9 cellular contexts compared by ENCODE assay signal in genomic region chr1:31787261-31787660, GRCh38. TPM values are rescaled to one million over a fixed set of nuclear protein-coding genes. Genes with fewer than 3 reads are reported as not detected.
DNase-seq lines count a peak whose midpoint lies in the region; ATAC-seq and TF ChIP-seq lines count a peak whose summit lies in the region.
"Had no signal": no experiment of that assay in that cellular context is flagged by ENCODE, and none has a peak within 500 bp of the region (broad histone marks: within the 10 kb centered on the region; RNA-seq: fewer than 3 reads in every experiment).

No MANE protein-coding gene starts in this region.

- H3K36me3 Mint-ChIP-seq in WTC11, result no peaks in the 10 kb centered on the region

- ATAC-seq in stimulated activated naive CD8-positive, alpha-beta T cell treated with anti-CD3 and anti-CD28 coated beads, Interleukin-15, amount 100 ng/mL, for 72 hours, result no peak
- no peak for ATAC-seq in stimulated activated naive CD8-positive, alpha-beta T cell treated with anti-CD3 and anti-CD28 coated beads, Interleukin-15, Interleukin-2, amounts not matched to agents 100 U/mL and 50 U/mL, for 24 hours
- ATAC-seq in WTC11 (no peak), lower lobe of right lung (no peak), aorta (ENCODE audit: low FRiP score) (no peak), HG03565 (IDR thresholded peaks at IDR 0.05; ENCODE audit: unreplicated experiment) (no peak)

- H3K9me3 ChIP-seq in lower lobe of right lung, result no peaks in the 10 kb centered on the region
- no peaks in the 10 kb centered on the region for H3K9me3 ChIP-seq in aorta (ENCODE audit: control insufficient read depth, low read length)
- H3K9me3 ChIP-seq: transverse colon had no signal

- TF ChIP-seq CTCF in WTC11 (IDR thresholded peaks at IDR 0.05) (no peak), lower lobe of right lung (IDR thresholded peaks at IDR 0.05) (no peak)

- H3K9me3 Mint-ChIP-seq in stimulated activated naive CD8-positive, alpha-beta T cell treated with anti-CD3 and anti-CD28 coated beads, Interleukin-15, amount 100 ng/mL, for 72 hours, result no peaks in the 10 kb centered on the region
- no peaks in the 10 kb centered on the region for H3K9me3 Mint-ChIP-seq in WTC11

- H3K27me3 Mint-ChIP-seq in stimulated activated naive CD8-positive, alpha-beta T cell treated with anti-CD3 and anti-CD28 coated beads, Interleukin-15, amount 100 ng/mL, for 72 hours, result no peaks in the 10 kb centered on the region
- no peaks in the 10 kb centered on the region for H3K27me3 Mint-ChIP-seq in WTC11 (ENCODE audit: low read depth)

- H3K4me1 ChIP-seq in lower lobe of right lung (peaks cover 1% of the 10 kb centered on the region), aorta (ENCODE audit: control insufficient read depth in 1 of 2, insufficient read depth in 2 of 2, low read length in 2 of 2) (no peaks in the 10 kb centered on the region)

- POLR2A ChIA-PET in WTC11 (lab: Charles Lee), result no interaction called here

- intact Hi-C loops in lower lobe of right lung (cut with DNase I), result no loop called here
- intact Hi-C loops in aorta (cut with DNase I), result loop anchor here (5.0 to 10.0 kb wide), 3 partner anchors 40 to 222 kb away; no protein-coding TSS in a partner anchor

- peak overlapping the region; percentile 83 to 88 for H3K4me3 Mint-ChIP-seq in stimulated activated naive CD8-positive, alpha-beta T cell treated with anti-CD3 and anti-CD28 coated beads, Interleukin-15, amount 100 ng/mL, for 72 hours
- H3K4me3 Mint-ChIP-seq in WTC11, result peak overlapping the region; percentile 83

- H3K27ac Mint-ChIP-seq in stimulated activated naive CD8-positive, alpha-beta T cell treated with anti-CD3 and anti-CD28 coated beads, Interleukin-15, amount 100 ng/mL, for 72 hours, result no peak overlapping the region
- H3K27ac Mint-ChIP-seq in WTC11, result no peak overlapping the region; the same call in 1 of the 2 replicates

- H3K4me1 Mint-ChIP-seq in stimulated activated naive CD8-positive, alpha-beta T cell treated with anti-CD3 and anti-CD28 coated beads, Interleukin-15, amount 100 ng/mL, for 72 hours, result peaks cover 25% of the 10 kb centered on the region
- H3K4me1 Mint-ChIP-seq in WTC11, result peaks cover 22% of the 10 kb centered on the region

- CTCF ChIA-PET in WTC11 (lab: Charles Lee), result interaction anchor here (0.9 to 4.7 kb wide), 5 partner anchors 9 to 73 kb away, joined by 3 to 282 read pairs (median 64); partner anchors contain the start of gene ADGRB2

- 74 to 80% methylated on average over 3 of the region's 3 CpGs for WGBS in aorta, 2 donors

- H3K27ac ChIP-seq in lower lobe of right lung, result no peak overlapping the region
- H3K27ac ChIP-seq in aorta (ENCODE audit: low read depth in 1 of 2, low read length in 2 of 2), result no peak overlapping the region

- no peak overlapping the region for H3K4me3 ChIP-seq in lower lobe of right lung
- H3K4me3 ChIP-seq in aorta (ENCODE audit: low read length in 2 of 2), result no peak overlapping the region

- H3K27me3 ChIP-seq in lower lobe of right lung (ENCODE audit: low read depth) (no peaks in the 10 kb centered on the region), aorta (ENCODE audit: control insufficient read depth in 1 of 2, insufficient read depth in 2 of 2, low read length in 1 of 2) (no peaks in the 10 kb centered on the region)
- H3K27me3 ChIP-seq: transverse colon had no signal

- H3K36me3 ChIP-seq in lower lobe of right lung (no peaks in the 10 kb centered on the region), aorta (ENCODE audit: control insufficient read depth in 1 of 2, insufficient read depth in 2 of 2, low read length in 1 of 2) (no peaks in the 10 kb centered on the region)
- H3K36me3 ChIP-seq: transverse colon had no signal

- DNase-seq in stimulated activated naive CD8-positive, alpha-beta T cell treated with anti-CD3 and anti-CD28 coated beads, Interleukin-15, amount 100 ng/mL, for 72 hours, result no peak
- no peak for DNase-seq in stimulated activated naive CD8-positive, alpha-beta T cell treated with anti-CD3 and anti-CD28 coated beads, Interleukin-15, Interleukin-2, amounts not matched to agents 100 U/mL and 50 U/mL, for 24 hours
- DNase-seq in WTC11 (ENCODE audit: low spot score) (peak; percentile 5), lower lobe of right lung (peak; percentile 20), aorta (peak; percentile 34 to 61), NCI-H82 (lab: John Stamatoyannopoulos, UW) (no peak), NCI-H2227 treated with DMSO at 0.1 percent for 48 hours (lab: John Stamatoyannopoulos, UW) (no peak)

TF ChIP-seq in WTC11, 78 proteins besides CTCF, POLR2A, EP300 and RAD21:
- TF ChIP-seq ZNF671 (CRISPR knock-in tag; IDR thresholded peaks at IDR 0.05), result no peak
- TF ChIP-seq PRDM15 (CRISPR knock-in tag; IDR thresholded peaks at IDR 0.05), result no peak
- TF ChIP-seq ZNF423 (CRISPR knock-in tag; IDR thresholded peaks at IDR 0.05), result no peak
- TF ChIP-seq GABPB1 (CRISPR knock-in tag; IDR thresholded peaks at IDR 0.05), result no peak
- no peak for TF ChIP-seq ZSCAN18 (CRISPR knock-in tag; IDR thresholded peaks at IDR 0.05)
- TF ChIP-seq ZNF121 (CRISPR knock-in tag; IDR thresholded peaks at IDR 0.05), result no peak
- no peak for TF ChIP-seq IRF1 (CRISPR knock-in tag; IDR thresholded peaks at IDR 0.05)
- TF ChIP-seq ZNF396 (CRISPR knock-in tag; IDR thresholded peaks at IDR 0.05; ENCODE audit: borderline replicate concordance), result no peak

RNA-seq across cellular contexts. Expression of gene ADGRB2, which starts 23.1 kb away (rescaled TPM):
- total RNA-seq in WTC11 (2021) (29.6 to 39.3 TPM (median 30.1 TPM) in 3 replicates), lower lobe of right lung (1.1 TPM), aorta (1 to 10 TPM; 1.8 to 4.6 TPM)
- polyA plus RNA-seq in aorta, result 1 to 10 TPM; 1.8 to 2.4 TPM

RNA-seq across cellular contexts. Expression of gene SPOCD1, which starts 28.6 kb away (rescaled TPM):
- 3.0 to 4.9 TPM (median 3.7 TPM) in 3 replicates for total RNA-seq in WTC11 (2021)
- total RNA-seq in lower lobe of right lung, result 21.6 TPM
- 1 to 10 TPM; 4.0 to 9.0 TPM for total RNA-seq in aorta
- 10 to 100 TPM in 1 of 2 donors, 1 to 10 TPM in 1; 1.4 to 12.3 TPM for polyA plus RNA-seq in aorta

Comparison
In these comparisons a context has a peak if more than half of its experiments do, and no peak if none do; other contexts are left out.
1. DNase-seq: peak in WTC11 (single experiment), lower lobe of right lung (single experiment) and aorta (2 of 2); none in stimulated activated naive CD8-positive, alpha-beta T cell treated with anti-CD3 and anti-CD28 coated beads, Interleukin-15, amount 100 ng/mL, for 72 hours (0 of 2), stimulated activated naive CD8-positive, alpha-beta T cell treated with anti-CD3 and anti-CD28 coated beads, Interleukin-15, Interleukin-2, amounts not matched to agents 100 U/mL and 50 U/mL, for 24 hours (single experiment), NCI-H82 (single experiment) and NCI-H2227 treated with DMSO at 0.1 percent for 48 hours (single experiment).